Comparison of ENCODE assay signal across 23 cellular contexts in the genomic region with DNA sequence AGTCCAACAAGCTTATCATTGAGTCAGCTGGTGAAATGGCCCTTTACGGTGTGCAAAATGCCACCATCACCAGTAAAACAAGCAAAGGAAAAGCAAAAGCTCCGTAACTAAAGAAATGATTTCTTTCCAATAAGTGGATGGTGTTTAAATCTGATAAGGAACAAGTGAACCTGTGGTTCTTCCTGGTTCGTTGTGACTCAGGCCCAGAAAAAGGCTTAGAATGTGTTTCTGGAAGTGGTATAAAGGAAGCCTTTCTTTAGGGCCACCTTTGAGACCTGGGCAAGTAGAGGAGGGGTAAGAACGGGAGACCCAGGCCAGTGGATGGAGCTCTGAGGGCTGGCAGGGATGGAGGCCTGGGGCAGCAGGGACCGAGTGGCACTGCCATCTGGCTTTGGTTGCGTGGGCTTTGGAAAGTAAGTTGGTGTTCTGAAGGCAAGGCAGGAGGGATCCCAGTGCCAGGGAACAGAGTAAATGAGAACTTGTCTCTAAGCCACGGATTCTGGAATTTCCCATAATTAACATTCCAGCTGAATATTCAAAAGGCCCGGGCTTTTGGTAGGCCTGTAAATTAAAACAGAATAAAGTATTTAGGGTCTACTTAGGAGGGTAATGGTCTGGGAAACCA.
DNase-seq lines count a peak whose midpoint lies in the region; ATAC-seq, FAIRE-seq and TF ChIP-seq lines count a peak whose summit lies in the region.
"Had no signal": no experiment of that assay in that cellular context is flagged by ENCODE, and none has a peak within 500 bp of the region (broad histone marks: within the 10 kb centered on the region; RNA-seq: fewer than 3 reads in every experiment).

No MANE protein-coding gene starts in this region.

- no peak for TF ChIP-seq POLR2A in breast epithelium (IDR thresholded peaks at IDR 0.05)
- TF ChIP-seq POLR2A in H1 (IDR thresholded peaks at IDR 0.05; ENCODE audit: control extremely low read depth in 1 of 2, low read depth in 2 of 2, low read length in 2 of 2): no peak

- WGBS in H1 (ENCODE audit: extremely low coverage in 1 of 2, insufficient coverage in 1 of 2, insufficient read length in 1 of 2, insufficient replicate concordance in 2 of 2, low coverage in 1 of 2, low lambda C conversion rate in 2 of 2, missing lambda C conversion rate in 1 of 2), 2 experiments: 89% methylated on average over 8 of the region's 8 CpGs; no CpG with 5 or more reads in 1 of the 2 experiments

- H4K5ac ChIP-seq in H1 (ENCODE audit: insufficient read length, low read depth, low read length): no peak overlapping the region

- no peak overlapping the region for H2BK12ac ChIP-seq in H1 (ENCODE audit: low read depth, low read length)

- no peak overlapping the region for H2BK15ac ChIP-seq in H1 (ENCODE audit: low read length)

- TF ChIP-seq RAD21 in H1 (IDR thresholded peaks at IDR 0.05 in 1 of 2, conservative IDR thresholded peaks at IDR 0.05 in 1 of 2; ENCODE audit: low read depth in 2 of 2, low read length in 2 of 2): no peak

- H4K91ac ChIP-seq in H1 (replicated peaks; ENCODE audit: insufficient read length, low read length): no peak overlapping the region

- no peaks in the 10 kb centered on the region for H3K79me1 ChIP-seq in H1 (ENCODE audit: low read depth, low read length)

- no peak for FAIRE-seq in H1 (lab: Jason Lieb, UNC)
- FAIRE-seq: GM12891, GM18507 had no signal

- H3K27ac ChIP-seq in breast epithelium (peak overlapping the region; percentile 21 to 25), H1 (ENCODE audit: low read depth, low read length) (no peak overlapping the region), temporal lobe (ENCODE audit: low read depth, low read length) (peak overlapping the region; percentile 49)
- H3K27ac ChIP-seq: 22Rv1, BLaER1 had no signal

- no peak overlapping the region for H2BK120ac ChIP-seq in H1 (replicated peaks; ENCODE audit: low read depth, low read length)

- H3K79me2 ChIP-seq in H1 (ENCODE audit: control insufficient read depth in 1 of 2, insufficient read depth in 2 of 2, low read length in 2 of 2): no peaks in the 10 kb centered on the region

- H2BK5ac ChIP-seq in H1 (ENCODE audit: low read depth, low read length): no peak overlapping the region

- CTCF ChIA-PET in MCF 10A (lab: Yijun Ruan, JAX): interaction anchor here (0.6 kb wide), 1 partner anchor 433 kb away, joined by 3 read pairs; no protein-coding TSS in a partner anchor
- CTCF ChIA-PET in H1 (lab: Charles Lee; ENCODE audit: partially characterized antibody): interaction anchor here (0.7 to 1.1 kb wide), 4 partner anchors 11 to 822 kb away, joined by 3 read pairs; no protein-coding TSS in a partner anchor

- no peaks in the 10 kb centered on the region for H3K9me3 Mint-ChIP-seq in MCF 10A (ENCODE audit: unreplicated experiment)
- no peaks in the 10 kb centered on the region for H3K9me3 Mint-ChIP-seq in nephron progenitor cell
- H3K9me3 Mint-ChIP-seq: CD8-positive, alpha-beta T cell had no signal

- no peak overlapping the region for H3K4me3 Mint-ChIP-seq in MCF 10A (ENCODE audit: unreplicated experiment)
- H3K4me3 Mint-ChIP-seq in nephron progenitor cell: no peak overlapping the region
- H3K4me3 Mint-ChIP-seq: CD8-positive, alpha-beta T cell had no signal

- no peaks in the 10 kb centered on the region for H4K20me1 ChIP-seq in H1 (replicated peaks in 1 of 2; ENCODE audit: control insufficient read depth in 1 of 2, insufficient read depth in 2 of 2, low read length in 2 of 2)
- H4K20me1 ChIP-seq: BLaER1 had no signal

- POLR2A ChIA-PET in MCF 10A (lab: Yijun Ruan, JAX): no interaction called here
- POLR2A ChIA-PET in H1 (lab: Charles Lee; ENCODE audit: partially characterized antibody): no interaction called here

- H3K27me3 ChIP-seq in breast epithelium: no peaks in the 10 kb centered on the region
- no peaks in the 10 kb centered on the region for H3K27me3 ChIP-seq in H1 (replicated peaks in 1 of 4; ENCODE audit: control insufficient read depth in 3 of 4, extremely low read depth in 1 of 4, insufficient read depth in 3 of 4, low read length in 3 of 4)
- H3K27me3 ChIP-seq: BLaER1 had no signal

- no peak for TF ChIP-seq CTCF in breast epithelium (IDR thresholded peaks at IDR 0.05)
- TF ChIP-seq CTCF in MCF 10A (IDR thresholded peaks at IDR 0.05; ENCODE audit: unreplicated experiment): no peak
- TF ChIP-seq CTCF in H1 (IDR thresholded peaks at IDR 0.05; ENCODE audit: control extremely low read depth in 1 of 3, insufficient read depth in 1 of 3, low read depth in 1 of 3, low read length in 3 of 3): no peak
- TF ChIP-seq CTCF in nephron progenitor cell (IDR thresholded peaks at IDR 0.05): no peak
- TF ChIP-seq CTCF in foreskin fibroblast (IDR thresholded peaks at IDR 0.05; ENCODE audit: low read depth, low read length): no peak

- H3K23ac ChIP-seq in H1 (ENCODE audit: insufficient read length): no peak overlapping the region

- H3K18ac ChIP-seq in H1 (ENCODE audit: extremely low read depth, low read length): no peak overlapping the region

- H3K9me3 ChIP-seq in breast epithelium (no peaks in the 10 kb centered on the region), H1 (ENCODE audit: insufficient read depth in 2 of 2, low read depth in 1 of 2, low read length in 1 of 2) (no peaks in the 10 kb centered on the region)
- H3K9me3 ChIP-seq: BLaER1 had no signal

- H3K56ac ChIP-seq in H1 (replicated peaks; ENCODE audit: insufficient read length, low read depth, low read length): no peak overlapping the region

- intact Hi-C loops in breast epithelium (cut with DNase I; ENCODE audit: low total_unique reads): no loop called here
- intact Hi-C loops in MCF 10A (cut with micrococcal nuclease): no loop called here

- H3K27ac Mint-ChIP-seq in MCF 10A (ENCODE audit: low read depth, unreplicated experiment) (no peak overlapping the region), nephron progenitor cell (peak overlapping the region; percentile 12)
- H3K27ac Mint-ChIP-seq: CD8-positive, alpha-beta T cell had no signal

- H2BK20ac ChIP-seq in H1 (ENCODE audit: low read length): no peak overlapping the region

- H3K36me3 Mint-ChIP-seq in MCF 10A (ENCODE audit: insufficient read depth, unreplicated experiment) (no peaks in the 10 kb centered on the region), nephron progenitor cell (ENCODE audit: low read depth) (no peaks in the 10 kb centered on the region)
- H3K36me3 Mint-ChIP-seq: CD8-positive, alpha-beta T cell had no signal

- H2AFZ ChIP-seq in H1 (ENCODE audit: low read length): no peak overlapping the region

- H2AK5ac ChIP-seq in H1 (ENCODE audit: low read depth, low read length): no peak overlapping the region

- no peak for TF ChIP-seq EP300 in H1 (IDR thresholded peaks at IDR 0.05; ENCODE audit: borderline replicate concordance in 1 of 2, low read depth in 2 of 2, low read length in 2 of 2)

- H3K4me3 ChIP-seq in breast epithelium: no peak overlapping the region
- no peak overlapping the region for H3K4me3 ChIP-seq in H1 (ENCODE audit: extremely low read depth in 1 of 4, insufficient read depth in 2 of 4, low read depth in 3 of 4, low read length in 4 of 4)
- H3K4me3 ChIP-seq in foreskin fibroblast (ENCODE audit: low read depth in 1 of 2, low read length in 2 of 2): no peak overlapping the region
- H3K4me3 ChIP-seq: BLaER1 had no signal

- no peaks in the 10 kb centered on the region for H3K36me3 ChIP-seq in breast epithelium
- no peaks in the 10 kb centered on the region for H3K36me3 ChIP-seq in H1 (ENCODE audit: control insufficient read depth in 2 of 4, insufficient read depth in 4 of 4, low read length in 3 of 4)
- H3K36me3 ChIP-seq: BLaER1 had no signal

- H3K4me1 Mint-ChIP-seq in MCF 10A (ENCODE audit: insufficient read depth, unreplicated experiment): no peaks in the 10 kb centered on the region
- H3K4me1 Mint-ChIP-seq in nephron progenitor cell: peaks cover 12% of the 10 kb centered on the region

- DNase-seq in breast epithelium (ENCODE audit: low spot score in 2 of 2) (no peak), MCF 10A (ENCODE audit: unreplicated experiment) (no peak), H1 (ENCODE audit: low read depth in 1 of 2, low spot score in 2 of 2) (no peak), nephron progenitor cell (no peak), foreskin fibroblast (no peak)
- DNase-seq: CD8-positive, alpha-beta T cell; DND-41; GF-D8; IMR-90; Karpas-422; NCI-H1105 treated with DMSO at 0.1 percent for 48 hours; NCI-H1694 treated with DMSO at 0.1 percent for 48 hours; NCI-H2107; NCI-H2227 treated with DMSO at 0.1 percent for 48 hours; NCI-H524 treated with DMSO at 0.1 percent for 48 hours; Right ventricle myocardium superior had no signal

- BruUV-seq in MCF 10A (replicated peaks; lab: Mats Ljungman, UMichigan): no TSS peak

- no peak overlapping the region for H3K4me2 ChIP-seq in H1 (ENCODE audit: insufficient read depth in 1 of 2, low read depth in 2 of 2, low read length in 2 of 2)
- H3K4me2 ChIP-seq: BLaER1 had no signal

- H3K4me1 ChIP-seq in breast epithelium: no peaks in the 10 kb centered on the region
- H3K4me1 ChIP-seq in H1 (replicated peaks in 1 of 4; ENCODE audit: control insufficient read depth in 3 of 4, insufficient read depth in 4 of 4, low read length in 3 of 4): no peaks in the 10 kb centered on the region; a peak in 1 of 7 replicates
- H3K4me1 ChIP-seq: BLaER1 had no signal

- no peak overlapping the region for H3K4ac ChIP-seq in H1 (replicated peaks; ENCODE audit: insufficient read length, low read depth, low read length)

- ATAC-seq in HG03135 (IDR thresholded peaks at IDR 0.05; ENCODE audit: unreplicated experiment) (no peak), HG03108 (IDR thresholded peaks at IDR 0.05; ENCODE audit: unreplicated experiment) (no peak)
- ATAC-seq: CD8-positive, alpha-beta T cell had no signal

- 0 out of 2 replicates have a peak overlapping the region, but pooled peaks have one; percentile 20 for H4K8ac ChIP-seq in H1 (ENCODE audit: extremely low read depth, insufficient read depth, low read length)

- no peak overlapping the region for H3K14ac ChIP-seq in H1 (ENCODE audit: insufficient read length)

- no peak overlapping the region for H3K9ac ChIP-seq in H1 (replicated peaks in 1 of 4; ENCODE audit: extremely low read depth in 1 of 4, low read depth in 3 of 4, low read length in 3 of 4)
- H3K9ac ChIP-seq: BLaER1 had no signal

- no peaks in the 10 kb centered on the region for H3K23me2 ChIP-seq in H1 (ENCODE audit: low read depth, low read length)

- H3K27me3 Mint-ChIP-seq in MCF 10A (ENCODE audit: insufficient read depth, unreplicated experiment) (no peaks in the 10 kb centered on the region), nephron progenitor cell (ENCODE audit: low read depth, poor library complexity) (peaks cover 15% of the 10 kb centered on the region)

TF ChIP-seq in H1, 55 proteins besides CTCF, POLR2A, EP300 and RAD21:
- TF ChIP-seq PHF8 (conservative IDR thresholded peaks at IDR 0.05; ENCODE audit: low read depth, low read length) (no peak), GTF2F1 (IDR thresholded peaks at IDR 0.05; ENCODE audit: borderline replicate concordance, low read depth, low read length) (no peak)
